1 cellular context compared by ENCODE assay signal in the genomic region with DNA sequence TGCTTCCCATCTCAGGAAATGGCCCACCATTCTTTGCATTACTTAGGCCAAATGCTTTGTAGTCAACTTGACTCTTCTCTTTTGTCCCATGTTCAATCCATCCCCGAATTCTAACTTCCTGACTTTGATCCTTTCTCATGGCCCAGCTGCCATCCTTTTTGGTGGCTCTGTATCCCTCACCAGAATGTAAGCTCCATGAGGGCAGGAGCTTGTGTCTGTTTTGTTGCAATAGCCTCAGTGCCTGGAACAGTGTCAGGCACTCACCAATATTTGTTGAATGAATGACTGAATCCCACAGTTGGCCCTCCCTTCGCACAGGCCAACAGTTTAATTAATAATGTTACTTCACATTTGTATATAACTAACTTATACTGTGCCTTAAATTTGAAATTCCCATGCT.
TF ChIP-seq lines count a peak whose summit lies in the region.

No MANE protein-coding gene starts in this region.

TF ChIP-seq in K562, 482 proteins besides CTCF, POLR2A, EP300 and RAD21 (continued from another document):
- TF ChIP-seq, protein P1, sequence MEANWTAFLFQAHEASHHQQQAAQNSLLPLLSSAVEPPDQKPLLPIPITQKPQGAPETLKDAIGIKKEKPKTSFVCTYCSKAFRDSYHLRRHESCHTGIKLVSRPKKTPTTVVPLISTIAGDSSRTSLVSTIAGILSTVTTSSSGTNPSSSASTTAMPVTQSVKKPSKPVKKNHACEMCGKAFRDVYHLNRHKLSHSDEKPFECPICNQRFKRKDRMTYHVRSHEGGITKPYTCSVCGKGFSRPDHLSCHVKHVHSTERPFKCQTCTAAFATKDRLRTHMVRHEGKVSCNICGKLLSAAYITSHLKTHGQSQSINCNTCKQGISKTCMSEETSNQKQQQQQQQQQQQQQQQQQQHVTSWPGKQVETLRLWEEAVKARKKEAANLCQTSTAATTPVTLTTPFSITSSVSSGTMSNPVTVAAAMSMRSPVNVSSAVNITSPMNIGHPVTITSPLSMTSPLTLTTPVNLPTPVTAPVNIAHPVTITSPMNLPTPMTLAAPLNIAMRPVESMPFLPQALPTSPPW (CRISPR knock-in tag; IDR thresholded peaks at IDR 0.05) = no peak
- TF ChIP-seq, protein P2, sequence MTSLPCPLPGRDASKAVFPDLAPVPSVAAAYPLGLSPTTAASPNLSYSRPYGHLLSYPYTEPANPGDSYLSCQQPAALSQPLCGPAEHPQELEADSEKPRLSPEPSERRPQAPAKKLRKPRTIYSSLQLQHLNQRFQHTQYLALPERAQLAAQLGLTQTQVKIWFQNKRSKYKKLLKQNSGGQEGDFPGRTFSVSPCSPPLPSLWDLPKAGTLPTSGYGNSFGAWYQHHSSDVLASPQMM (CRISPR knock-in tag; IDR thresholded peaks at IDR 0.05) = no peak
- peak; percentile 60; the same call in 1 of the 2 replicates for TF ChIP-seq TRIM28 (IDR thresholded peaks at IDR 0.05)
- TF ChIP-seq EGR1 (conservative IDR thresholded peaks at IDR 0.05) = no peak
- TF ChIP-seq, protein P3, sequence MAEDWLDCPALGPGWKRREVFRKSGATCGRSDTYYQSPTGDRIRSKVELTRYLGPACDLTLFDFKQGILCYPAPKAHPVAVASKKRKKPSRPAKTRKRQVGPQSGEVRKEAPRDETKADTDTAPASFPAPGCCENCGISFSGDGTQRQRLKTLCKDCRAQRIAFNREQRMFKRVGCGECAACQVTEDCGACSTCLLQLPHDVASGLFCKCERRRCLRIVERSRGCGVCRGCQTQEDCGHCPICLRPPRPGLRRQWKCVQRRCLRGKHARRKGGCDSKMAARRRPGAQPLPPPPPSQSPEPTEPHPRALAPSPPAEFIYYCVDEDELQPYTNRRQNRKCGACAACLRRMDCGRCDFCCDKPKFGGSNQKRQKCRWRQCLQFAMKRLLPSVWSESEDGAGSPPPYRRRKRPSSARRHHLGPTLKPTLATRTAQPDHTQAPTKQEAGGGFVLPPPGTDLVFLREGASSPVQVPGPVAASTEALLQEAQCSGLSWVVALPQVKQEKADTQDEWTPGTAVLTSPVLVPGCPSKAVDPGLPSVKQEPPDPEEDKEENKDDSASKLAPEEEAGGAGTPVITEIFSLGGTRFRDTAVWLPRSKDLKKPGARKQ (CRISPR knock-in tag; IDR thresholded peaks at IDR 0.05) = no peak
- TF ChIP-seq RCOR1 (IDR thresholded peaks at IDR 0.05; ENCODE audit: borderline replicate concordance in 1 of 2, low read depth in 2 of 2, low read length in 2 of 2) = no peak
- TF ChIP-seq, protein P4, sequence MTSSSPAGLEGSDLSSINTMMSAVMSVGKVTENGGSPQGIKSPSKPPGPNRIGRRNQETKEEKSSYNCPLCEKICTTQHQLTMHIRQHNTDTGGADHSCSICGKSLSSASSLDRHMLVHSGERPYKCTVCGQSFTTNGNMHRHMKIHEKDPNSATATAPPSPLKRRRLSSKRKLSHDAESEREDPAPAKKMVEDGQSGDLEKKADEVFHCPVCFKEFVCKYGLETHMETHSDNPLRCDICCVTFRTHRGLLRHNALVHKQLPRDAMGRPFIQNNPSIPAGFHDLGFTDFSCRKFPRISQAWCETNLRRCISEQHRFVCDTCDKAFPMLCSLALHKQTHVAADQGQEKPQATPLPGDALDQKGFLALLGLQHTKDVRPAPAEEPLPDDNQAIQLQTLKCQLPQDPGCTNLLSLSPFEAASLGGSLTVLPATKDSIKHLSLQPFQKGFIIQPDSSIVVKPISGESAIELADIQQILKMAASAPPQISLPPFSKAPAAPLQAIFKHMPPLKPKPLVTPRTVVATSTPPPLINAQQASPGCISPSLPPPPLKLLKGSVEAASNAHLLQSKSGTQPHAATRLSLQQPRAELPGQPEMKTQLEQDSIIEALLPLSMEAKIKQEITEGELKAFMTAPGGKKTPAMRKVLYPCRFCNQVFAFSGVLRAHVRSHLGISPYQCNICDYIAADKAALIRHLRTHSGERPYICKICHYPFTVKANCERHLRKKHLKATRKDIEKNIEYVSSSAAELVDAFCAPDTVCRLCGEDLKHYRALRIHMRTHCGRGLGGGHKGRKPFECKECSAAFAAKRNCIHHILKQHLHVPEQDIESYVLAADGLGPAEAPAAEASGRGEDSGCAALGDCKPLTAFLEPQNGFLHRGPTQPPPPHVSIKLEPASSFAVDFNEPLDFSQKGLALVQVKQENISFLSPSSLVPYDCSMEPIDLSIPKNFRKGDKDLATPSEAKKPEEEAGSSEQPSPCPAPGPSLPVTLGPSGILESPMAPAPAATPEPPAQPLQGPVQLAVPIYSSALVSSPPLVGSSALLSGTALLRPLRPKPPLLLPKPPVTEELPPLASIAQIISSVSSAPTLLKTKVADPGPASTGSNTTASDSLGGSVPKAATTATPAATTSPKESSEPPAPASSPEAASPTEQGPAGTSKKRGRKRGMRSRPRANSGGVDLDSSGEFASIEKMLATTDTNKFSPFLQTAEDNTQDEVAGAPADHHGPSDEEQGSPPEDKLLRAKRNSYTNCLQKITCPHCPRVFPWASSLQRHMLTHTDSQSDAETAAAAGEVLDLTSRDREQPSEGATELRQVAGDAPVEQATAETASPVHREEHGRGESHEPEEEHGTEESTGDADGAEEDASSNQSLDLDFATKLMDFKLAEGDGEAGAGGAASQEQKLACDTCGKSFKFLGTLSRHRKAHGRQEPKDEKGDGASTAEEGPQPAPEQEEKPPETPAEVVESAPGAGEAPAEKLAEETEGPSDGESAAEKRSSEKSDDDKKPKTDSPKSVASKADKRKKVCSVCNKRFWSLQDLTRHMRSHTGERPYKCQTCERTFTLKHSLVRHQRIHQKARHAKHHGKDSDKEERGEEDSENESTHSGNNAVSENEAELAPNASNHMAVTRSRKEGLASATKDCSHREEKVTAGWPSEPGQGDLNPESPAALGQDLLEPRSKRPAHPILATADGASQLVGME (CRISPR knock-in tag; IDR thresholded peaks at IDR 0.05) = no peak
- no peak for TF ChIP-seq NR2F6 (CRISPR knock-in tag; IDR thresholded peaks at IDR 0.05)
- TF ChIP-seq ZNF668 (CRISPR knock-in tag; IDR thresholded peaks at IDR 0.05) = no peak
- TF ChIP-seq ZNF384 (IDR thresholded peaks at IDR 0.05; ENCODE audit: low read depth, low read length) = no peak
- TF ChIP-seq, protein P5, sequence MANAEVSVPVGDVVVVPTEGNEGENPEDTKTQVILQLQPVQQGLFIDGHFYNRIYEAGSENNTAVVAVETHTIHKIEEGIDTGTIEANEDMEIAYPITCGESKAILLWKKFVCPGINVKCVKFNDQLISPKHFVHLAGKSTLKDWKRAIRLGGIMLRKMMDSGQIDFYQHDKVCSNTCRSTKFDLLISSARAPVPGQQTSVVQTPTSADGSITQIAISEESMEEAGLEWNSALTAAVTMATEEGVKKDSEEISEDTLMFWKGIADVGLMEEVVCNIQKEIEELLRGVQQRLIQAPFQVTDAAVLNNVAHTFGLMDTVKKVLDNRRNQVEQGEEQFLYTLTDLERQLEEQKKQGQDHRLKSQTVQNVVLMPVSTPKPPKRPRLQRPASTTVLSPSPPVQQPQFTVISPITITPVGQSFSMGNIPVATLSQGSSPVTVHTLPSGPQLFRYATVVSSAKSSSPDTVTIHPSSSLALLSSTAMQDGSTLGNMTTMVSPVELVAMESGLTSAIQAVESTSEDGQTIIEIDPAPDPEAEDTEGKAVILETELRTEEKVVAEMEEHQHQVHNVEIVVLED (CRISPR knock-in tag; IDR thresholded peaks at IDR 0.05) = no peak
- no peak for TF ChIP-seq CEBPB (tag; IDR thresholded peaks at IDR 0.05)
- peak; percentile 76 for TF ChIP-seq ZNF316 (IDR thresholded peaks at IDR 0.05)
- no peak for TF ChIP-seq HMG20B (CRISPR knock-in tag; IDR thresholded peaks at IDR 0.05)
- peak; percentile 16 to 70; a peak in 2 of 4 replicates for TF ChIP-seq TRIM24 (IDR thresholded peaks at IDR 0.05)
- TF ChIP-seq SAP30 (IDR thresholded peaks at IDR 0.05; ENCODE audit: borderline replicate concordance, insufficient read depth, low read depth, low read length, poor library complexity, severe bottlenecking) = no peak
- TF ChIP-seq, protein P6, sequence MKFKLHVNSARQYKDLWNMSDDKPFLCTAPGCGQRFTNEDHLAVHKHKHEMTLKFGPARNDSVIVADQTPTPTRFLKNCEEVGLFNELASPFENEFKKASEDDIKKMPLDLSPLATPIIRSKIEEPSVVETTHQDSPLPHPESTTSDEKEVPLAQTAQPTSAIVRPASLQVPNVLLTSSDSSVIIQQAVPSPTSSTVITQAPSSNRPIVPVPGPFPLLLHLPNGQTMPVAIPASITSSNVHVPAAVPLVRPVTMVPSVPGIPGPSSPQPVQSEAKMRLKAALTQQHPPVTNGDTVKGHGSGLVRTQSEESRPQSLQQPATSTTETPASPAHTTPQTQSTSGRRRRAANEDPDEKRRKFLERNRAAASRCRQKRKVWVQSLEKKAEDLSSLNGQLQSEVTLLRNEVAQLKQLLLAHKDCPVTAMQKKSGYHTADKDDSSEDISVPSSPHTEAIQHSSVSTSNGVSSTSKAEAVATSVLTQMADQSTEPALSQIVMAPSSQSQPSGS (CRISPR knock-in tag; IDR thresholded peaks at IDR 0.05) = no peak
- no peak for TF ChIP-seq NR3C1 (CRISPR knock-in tag; IDR thresholded peaks at IDR 0.05)
- TF ChIP-seq ZNF324 (CRISPR knock-in tag; IDR thresholded peaks at IDR 0.05) = no peak
- no peak for TF ChIP-seq MTA2 (IDR thresholded peaks at IDR 0.05; ENCODE audit: low read depth)
- TF ChIP-seq, protein P7, sequence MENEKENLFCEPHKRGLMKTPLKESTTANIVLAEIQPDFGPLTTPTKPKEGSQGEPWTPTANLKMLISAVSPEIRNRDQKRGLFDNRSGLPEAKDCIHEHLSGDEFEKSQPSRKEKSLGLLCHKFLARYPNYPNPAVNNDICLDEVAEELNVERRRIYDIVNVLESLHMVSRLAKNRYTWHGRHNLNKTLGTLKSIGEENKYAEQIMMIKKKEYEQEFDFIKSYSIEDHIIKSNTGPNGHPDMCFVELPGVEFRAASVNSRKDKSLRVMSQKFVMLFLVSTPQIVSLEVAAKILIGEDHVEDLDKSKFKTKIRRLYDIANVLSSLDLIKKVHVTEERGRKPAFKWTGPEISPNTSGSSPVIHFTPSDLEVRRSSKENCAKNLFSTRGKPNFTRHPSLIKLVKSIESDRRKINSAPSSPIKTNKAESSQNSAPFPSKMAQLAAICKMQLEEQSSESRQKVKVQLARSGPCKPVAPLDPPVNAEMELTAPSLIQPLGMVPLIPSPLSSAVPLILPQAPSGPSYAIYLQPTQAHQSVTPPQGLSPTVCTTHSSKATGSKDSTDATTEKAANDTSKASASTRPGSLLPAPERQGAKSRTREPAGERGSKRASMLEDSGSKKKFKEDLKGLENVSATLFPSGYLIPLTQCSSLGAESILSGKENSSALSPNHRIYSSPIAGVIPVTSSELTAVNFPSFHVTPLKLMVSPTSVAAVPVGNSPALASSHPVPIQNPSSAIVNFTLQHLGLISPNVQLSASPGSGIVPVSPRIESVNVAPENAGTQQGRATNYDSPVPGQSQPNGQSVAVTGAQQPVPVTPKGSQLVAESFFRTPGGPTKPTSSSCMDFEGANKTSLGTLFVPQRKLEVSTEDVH (IDR thresholded peaks at IDR 0.05; ENCODE audit: low read depth, partially characterized antibody) = no peak
- TF ChIP-seq ZFP30 (CRISPR knock-in tag; IDR thresholded peaks at IDR 0.05; ENCODE audit: borderline replicate concordance) = no peak
- TF ChIP-seq POLR2AphosphoS5 (IDR thresholded peaks at IDR 0.05; ENCODE audit: control insufficient read depth, insufficient read depth, low read depth, low read length) = no peak
- TF ChIP-seq TAF9B (IDR thresholded peaks at IDR 0.05; ENCODE audit: partially characterized antibody) = no peak
